In genomic region chr2:180177534-180177933, GRCh38 we compare ENCODE assay signal across 6 cellular contexts.
"Had no signal": no experiment of that assay in that cellular context is flagged by ENCODE, and none has a peak within 500 bp of the region (broad histone marks: within the 10 kb centered on the region; RNA-seq: fewer than 3 reads in every experiment).

No MANE protein-coding gene starts in this region.

- H3K4me3 ChIP-seq: GM23248 had no signal

- H2AFZ ChIP-seq: GM23248 had no signal

- DNase-seq: GM23248, H7, HCEC 1CT, KBM-7 had no signal

- H3K27ac ChIP-seq: GM23248 had no signal

- H3K9ac ChIP-seq: GM23248 had no signal

- FAIRE-seq: HepG2, HTR-8/SVneo had no signal
